In genomic region chr18:35962320-35962719, GRCh38 we compare ENCODE assay signal across 28 cellular contexts.
"Had no signal": no experiment of that assay in that cellular context is flagged by ENCODE, and none has a peak within 500 bp of the region (broad histone marks: within the 10 kb centered on the region; RNA-seq: fewer than 3 reads in every experiment).

No MANE protein-coding gene starts in this region.

- ATAC-seq: stimulated activated effector memory CD8-positive, alpha-beta T cell treated with anti-CD3 and anti-CD28 coated beads, Interleukin-12 subunit alpha, Interleukin-12 subunit beta, amount 100 ng/mL, for 72 hours; stimulated activated memory B cell treated with anti-CD40 and anti-IgM and Interleukin-4, amounts not matched to agents 10 μg/mL and 1 μg/mL and 100 μg/mL, for 72 hours; stimulated activated naive B cell treated with anti-CD40 and anti-IgM and Interleukin-4, amounts not matched to agents 10 μg/mL and 1 μg/mL and 100 μg/mL, for 72 hours; stimulated activated naive CD8-positive, alpha-beta T cell treated with anti-CD3 and anti-CD28 coated beads, Interleukin-15, amount 100 ng/mL, for 72 hours; stimulated activated naive CD8-positive, alpha-beta T cell treated with anti-CD3 and anti-CD28 coated beads, Interleukin-15, Interleukin-2, amounts not matched to agents 100 U/mL and 50 U/mL, for 24 hours; upper lobe of right lung had no signal

- H3K4me3 Mint-ChIP-seq: stimulated activated effector memory CD8-positive, alpha-beta T cell treated with anti-CD3 and anti-CD28 coated beads, Interleukin-12 subunit alpha, Interleukin-12 subunit beta, amount 100 ng/mL, for 72 hours; stimulated activated memory B cell treated with anti-CD40 and anti-IgM and Interleukin-4, amounts not matched to agents 10 μg/mL and 1 μg/mL and 100 μg/mL, for 72 hours; stimulated activated naive B cell treated with anti-CD40 and anti-IgM and Interleukin-4, amounts not matched to agents 10 μg/mL and 1 μg/mL and 100 μg/mL, for 72 hours; stimulated activated naive CD8-positive, alpha-beta T cell treated with anti-CD3 and anti-CD28 coated beads, Interleukin-15, amount 100 ng/mL, for 72 hours; stimulated activated naive CD8-positive, alpha-beta T cell treated with anti-CD3 and anti-CD28 coated beads, Interleukin-15, Interleukin-2, amounts not matched to agents 100 ng/mL and 50 ng/mL, for 24 hours; type B pancreatic cell had no signal

- H3K36me3 ChIP-seq: stomach, suprapubic skin, thoracic aorta, thyroid gland, tibial artery, tibial nerve, transverse colon, upper lobe of left lung, upper lobe of right lung, uterus, vagina had no signal

- H3K4me1 Mint-ChIP-seq: stimulated activated memory B cell treated with anti-CD40 and anti-IgM and Interleukin-4, amounts not matched to agents 10 μg/mL and 1 μg/mL and 100 μg/mL, for 72 hours had no signal

- H3K27me3 ChIP-seq: suprapubic skin, testis, thyroid gland, tibial nerve, transverse colon, upper lobe of left lung, upper lobe of right lung, uterus, vagina had no signal

- H3K4me1 ChIP-seq: stomach, suprapubic skin, testis, thyroid gland, tibial artery, tibial nerve, transverse colon, upper lobe of left lung, upper lobe of right lung, uterus, vagina had no signal

- H3K27ac ChIP-seq: stomach, suprapubic skin, testis, thoracic aorta, thyroid gland, tibial artery, tibial nerve, transverse colon, upper lobe of left lung, upper lobe of right lung, uterus, vagina had no signal

- H3K9me3 Mint-ChIP-seq: stimulated activated memory B cell treated with anti-CD40 and anti-IgM and Interleukin-4, amounts not matched to agents 10 μg/mL and 1 μg/mL and 100 μg/mL, for 72 hours; stimulated activated naive CD8-positive, alpha-beta T cell treated with anti-CD3 and anti-CD28 coated beads, Interleukin-15, amount 100 ng/mL, for 72 hours; stimulated activated naive CD8-positive, alpha-beta T cell treated with anti-CD3 and anti-CD28 coated beads, Interleukin-15, Interleukin-2, amounts not matched to agents 100 ng/mL and 50 ng/mL, for 24 hours had no signal

- FAIRE-seq: urothelium cell line had no signal

- DNase-seq: stimulated activated CD4-positive, alpha-beta T cell treated with anti-CD3 and anti-CD28 coated beads, Interleukin-2, amount 100 ng/mL, for 48 hours; stimulated activated CD4-positive, alpha-beta T cell treated with anti-CD3 and anti-CD28 coated beads, Interleukin-4, amount 100 ng/mL, for 1 hour; stimulated activated CD4-positive, alpha-beta T cell treated with anti-CD3 and anti-CD28 coated beads, Interleukin-4, amount 100 ng/mL, for 24 hours; stimulated activated CD4-positive, alpha-beta T cell treated with anti-CD3 and anti-CD28 coated beads, Interleukin-4, amount 100 ng/mL, for 4 hours; stimulated activated CD8-positive, alpha-beta memory T cell treated with anti-CD3 and anti-CD28 coated beads, Interleukin-4, amount 100 ng/mL, for 48 hours; stimulated activated naive B cell treated with anti-CD40 and anti-IgM and Interleukin-4, amounts not matched to agents 10 μg/mL and 1 μg/mL and 100 μg/mL, for 72 hours; stimulated activated naive CD4-positive, alpha-beta T cell; stimulated activated naive CD4-positive, alpha-beta T cell treated with Interleukin-2 at 50 U/mL for 16 hours; stimulated activated naive CD8-positive, alpha-beta T cell treated with anti-CD3 and anti-CD28 coated beads, Interleukin-15, amount 100 ng/mL, for 72 hours; stimulated activated naive CD8-positive, alpha-beta T cell treated with anti-CD3 and anti-CD28 coated beads, Interleukin-15, Interleukin-2, amounts not matched to agents 100 U/mL and 50 U/mL, for 24 hours; stomach; substantia nigra; testis; thyroid gland; tibial artery; transverse colon; upper lobe of left lung; upper lobe of right lung; uterus had no signal

- H3K4me3 ChIP-seq: stomach, suprapubic skin, testis, thoracic aorta, thyroid gland, tibial artery, tibial nerve, transverse colon, upper lobe of left lung, upper lobe of right lung, uterus, vagina had no signal

- H3K36me3 Mint-ChIP-seq: stimulated activated effector memory CD8-positive, alpha-beta T cell treated with anti-CD3 and anti-CD28 coated beads, Interleukin-12 subunit alpha, Interleukin-12 subunit beta, amount 100 ng/mL, for 72 hours; stimulated activated memory B cell treated with anti-CD40 and anti-IgM and Interleukin-4, amounts not matched to agents 10 μg/mL and 1 μg/mL and 100 μg/mL, for 72 hours; type B pancreatic cell had no signal

- H3K9me3 ChIP-seq: suprapubic skin, testis, thyroid gland, tibial artery, upper lobe of right lung, uterus, vagina had no signal

- H3K27ac Mint-ChIP-seq: stimulated activated effector memory CD8-positive, alpha-beta T cell treated with anti-CD3 and anti-CD28 coated beads, Interleukin-12 subunit alpha, Interleukin-12 subunit beta, amount 100 ng/mL, for 72 hours; stimulated activated memory B cell treated with anti-CD40 and anti-IgM and Interleukin-4, amounts not matched to agents 10 μg/mL and 1 μg/mL and 100 μg/mL, for 72 hours; stimulated activated naive B cell treated with anti-CD40 and anti-IgM and Interleukin-4, amounts not matched to agents 10 μg/mL and 1 μg/mL and 100 μg/mL, for 72 hours; stimulated activated naive CD8-positive, alpha-beta T cell treated with anti-CD3 and anti-CD28 coated beads, Interleukin-15, amount 100 ng/mL, for 72 hours; stimulated activated naive CD8-positive, alpha-beta T cell treated with anti-CD3 and anti-CD28 coated beads, Interleukin-15, Interleukin-2, amounts not matched to agents 100 ng/mL and 50 ng/mL, for 24 hours; type B pancreatic cell had no signal
